In genomic region chr12:49323524-49324097, GRCh38 we compare ENCODE assay signal across 8 cellular contexts. TPM values are rescaled to one million over a fixed set of nuclear protein-coding genes. Genes with fewer than 3 reads are reported as not detected.
DNase-seq lines count a peak whose midpoint lies in the region; ATAC-seq, FAIRE-seq and TF ChIP-seq lines count a peak whose summit lies in the region.

No MANE protein-coding gene starts in this region.

- peaks cover 5% of the 10 kb centered on the region for H3K79me1 ChIP-seq in trophoblast cell (ENCODE audit: low read length)

- peaks cover 12% of the 10 kb centered on the region; the same call in 1 of the 2 replicates for H3K4me1 ChIP-seq in PC-3 (ENCODE audit: insufficient read depth, low read length)
- H3K4me1 ChIP-seq in esophagus muscularis mucosa, result peaks cover 12 to 19% (median 14%) of the 10 kb centered on the region in 4 donors
- H3K4me1 ChIP-seq in trophoblast cell (ENCODE audit: control insufficient read depth in 1 of 2, insufficient read depth in 2 of 2, low read length in 2 of 2), result peaks cover 11 to 13% of the 10 kb centered on the region in 2 experiments

- peaks cover 19% of the 10 kb centered on the region for H3K79me2 ChIP-seq in PC-3 (ENCODE audit: low read length)
- peaks cover 2% of the 10 kb centered on the region for H3K79me2 ChIP-seq in trophoblast cell (ENCODE audit: control insufficient read depth, insufficient read depth, low read length, poor library complexity)

- CTCF ChIA-PET in PC-3 (lab: Charles Lee), result interaction anchor here (0.6 to 1.7 kb wide), 8 partner anchors 8 to 295 kb away, joined by 3 to 23 read pairs (median 5); partner anchors contain the start of gene DNAJC22

- peak overlapping the region; percentile 67 for H3K14ac ChIP-seq in trophoblast cell (ENCODE audit: low read length)

- WGBS in esophagus muscularis mucosa, result 6% methylated on average over 19 of the region's 19 CpGs
- no CpG with 5 or more reads among the region's 19 CpGs for WGBS in trophoblast cell (ENCODE audit: extremely low coverage, insufficient coverage, insufficient read length)

- peak overlapping the region; percentile 64 for H4K12ac ChIP-seq in trophoblast cell (ENCODE audit: low read depth, low read length)

- ATAC-seq in PC-3, result no peak
- no peak for ATAC-seq in GM19467 (IDR thresholded peaks at IDR 0.05; ENCODE audit: unreplicated experiment)

- no peak overlapping the region for H3K23ac ChIP-seq in trophoblast cell (ENCODE audit: low read length)

- H2AFZ ChIP-seq in PC-3 (ENCODE audit: low read length) (peak overlapping the region; percentile 88), trophoblast cell (ENCODE audit: insufficient read depth, low read length, poor library complexity) (peak overlapping the region; percentile 94)

- intact Hi-C loops in PC-3 (cut with micrococcal nuclease), result no loop called here
- intact Hi-C loops in esophagus muscularis mucosa (cut with DNase I), result no loop called here

- H2BK120ac ChIP-seq in trophoblast cell (ENCODE audit: insufficient read depth, low read length, poor library complexity), result peak overlapping the region; percentile 15

- H3K27ac ChIP-seq in PC-3 (ENCODE audit: low read length) (no peak overlapping the region), esophagus muscularis mucosa (replicated peaks in 1 of 4) (no peak overlapping the region), trophoblast cell (ENCODE audit: low read depth, low read length) (no peak overlapping the region)

- POLR2A ChIA-PET in PC-3 (lab: Charles Lee; ENCODE audit: unreplicated experiment), result interaction anchor here (0.5 to 1.0 kb wide), 6 partner anchors 8 to 991 kb away, joined by 3 to 8 read pairs (median 4); partner anchors contain the start of gene SPATS2

- H2BK5ac ChIP-seq in trophoblast cell (ENCODE audit: low read depth, low read length, poor library complexity), result no peak overlapping the region

- TF ChIP-seq CTCF in D721Med (IDR thresholded peaks at IDR 0.05; ENCODE audit: insufficient read depth, missing control alignments), result no peak
- no peak for TF ChIP-seq CTCF in PC-3 (conservative IDR thresholded peaks at IDR 0.05; ENCODE audit: low read depth, low read length)
- no peak for TF ChIP-seq CTCF in esophagus muscularis mucosa (IDR thresholded peaks at IDR 0.05)

- peak overlapping the region; percentile 73 for H3K4ac ChIP-seq in trophoblast cell (ENCODE audit: low read depth, low read length)

- H3K18ac ChIP-seq in trophoblast cell (ENCODE audit: low read length), result peak overlapping the region; percentile 26

- no peaks in the 10 kb centered on the region for H4K20me1 ChIP-seq in PC-3 (ENCODE audit: low read length)

- peak overlapping the region; percentile 51 for H4K91ac ChIP-seq in trophoblast cell (ENCODE audit: low read depth, low read length)

- no peak for FAIRE-seq in D721Med (lab: Jason Lieb, UNC)
- no peak for FAIRE-seq in frontal cortex (lab: Jason Lieb, UNC)

- H3K4me3 ChIP-seq in PC-3 (ENCODE audit: low read length) (peak overlapping the region; percentile 87), esophagus muscularis mucosa (peak overlapping the region; percentile 59 to 77 (median 68)), trophoblast cell (ENCODE audit: low read depth, low read length) (peak overlapping the region; percentile 84)

- no peak for TF ChIP-seq EP300 in esophagus muscularis mucosa (IDR thresholded peaks at IDR 0.05)

- TF ChIP-seq POLR2A in esophagus muscularis mucosa (IDR thresholded peaks at IDR 0.05; ENCODE audit: low read depth), result no peak

- peak overlapping the region; percentile 72 for H4K8ac ChIP-seq in trophoblast cell (ENCODE audit: low read depth, low read length)

- no peaks in the 10 kb centered on the region for H3F3A ChIP-seq in PC-3 (ENCODE audit: low read length, unreplicated experiment)

- DNase-seq in D721Med (ENCODE audit: insufficient read length, low spot score), result peak; percentile 15
- no peak for DNase-seq in PC-3
- no peak for DNase-seq in esophagus muscularis mucosa (ENCODE audit: extremely low spot score)
- DNase-seq in trophoblast cell, result no peak
- no peak for DNase-seq in anterior cingulate cortex (lab: John Stamatoyannopoulos, UW)
- no peak for DNase-seq in frontal cortex (ENCODE audit: low spot score in 2 of 2)
- DNase-seq in NCI-H1105 (lab: John Stamatoyannopoulos, UW), result no peak

- H3K4me2 ChIP-seq in PC-3 (ENCODE audit: low read length) (peak overlapping the region; percentile 100), trophoblast cell (ENCODE audit: low read length) (peak overlapping the region; percentile 88)

- no peaks in the 10 kb centered on the region for H3K9me2 ChIP-seq in PC-3 (replicated peaks; ENCODE audit: low read length)

- no peaks in the 10 kb centered on the region for H3K27me3 ChIP-seq in PC-3 (ENCODE audit: low read length)
- no peaks in the 10 kb centered on the region for H3K27me3 ChIP-seq in esophagus muscularis mucosa
- no peaks in the 10 kb centered on the region for H3K27me3 ChIP-seq in trophoblast cell (ENCODE audit: insufficient read depth, low read length)

- H3K9me3 ChIP-seq in PC-3 (ENCODE audit: low read length) (no peaks in the 10 kb centered on the region), esophagus muscularis mucosa (no peaks in the 10 kb centered on the region), trophoblast cell (ENCODE audit: insufficient read depth, low read depth, low read length) (no peaks in the 10 kb centered on the region)

- no peak overlapping the region for H2AK5ac ChIP-seq in trophoblast cell (ENCODE audit: low read length)

- H3K9ac ChIP-seq in PC-3 (ENCODE audit: low read length) (peak overlapping the region; percentile 86), trophoblast cell (ENCODE audit: low read length) (peak overlapping the region; percentile 82)

- BruUV-seq in PC-3 (replicated peaks; lab: Mats Ljungman, UMichigan), result TSS peak; percentile 92

- peaks cover 22% of the 10 kb centered on the region for H3K36me3 ChIP-seq in PC-3 (ENCODE audit: low read depth, low read length)
- no peaks in the 10 kb centered on the region for H3K36me3 ChIP-seq in esophagus muscularis mucosa
- peaks cover 15 to 19% of the 10 kb centered on the region in 2 experiments for H3K36me3 ChIP-seq in trophoblast cell (ENCODE audit: control insufficient read depth in 1 of 2, insufficient read depth in 2 of 2, low read length in 2 of 2)

- H2BK12ac ChIP-seq in trophoblast cell (ENCODE audit: low read length), result no peak overlapping the region

RNA-seq across cellular contexts. Expression of gene TROAP, which starts 0.6 kb away (rescaled TPM):
- 99.2 and 103 TPM in 2 replicates for total RNA-seq in PC-3 (2014; rRNA removed)
- under 1 TPM in 2 of 4 donors, not detected in 2; 0.26 to 0.80 TPM for total RNA-seq in esophagus muscularis mucosa
- polyA plus RNA-seq in trophoblast cell (2013), result 36.9 and 42.9 TPM in 2 replicates
- total RNA-seq in frontal cortex, result 2.9 TPM

RNA-seq across cellular contexts. Expression of gene C1QL4, which starts 13.4 kb away (rescaled TPM):
- total RNA-seq in PC-3 (2014; rRNA removed) (5.3 and 6.9 TPM in 2 replicates), esophagus muscularis mucosa (not detected), frontal cortex (0.41 TPM)
- polyA plus RNA-seq in trophoblast cell (2013), result 0.04 TPM in 2 replicates

RNA-seq across cellular contexts. Expression of gene DNAJC22, which starts 23.1 kb away (rescaled TPM):
- total RNA-seq in PC-3 (2014; rRNA removed) (12.9 and 16.8 TPM in 2 replicates), esophagus muscularis mucosa (under 1 TPM in 3 of 4 donors, not detected in 1; 0.17 to 0.34 (median 0.26) TPM), frontal cortex (under 0.01 TPM)
- polyA plus RNA-seq in trophoblast cell (2013), result 1.1 and 1.3 TPM in 2 replicates

RNA-seq across cellular contexts. Expression of gene PRPH, which starts 28.7 kb away (rescaled TPM):
- total RNA-seq in PC-3 (2014; rRNA removed) (0.15 TPM in 1 of 2 replicates, not detected in the other), esophagus muscularis mucosa (10 to 100 TPM in 3 of 4 donors, 1 to 10 TPM in 1; 9.9 to 24.5 (median 10.4) TPM), frontal cortex (0.82 TPM)
- 0.03 and 0.08 TPM in 2 replicates for polyA plus RNA-seq in trophoblast cell (2013)

RNA-seq across cellular contexts. Expression of gene SPATS2, which starts 43.7 kb away (rescaled TPM):
- total RNA-seq in PC-3 (2014; rRNA removed) (27.0 and 29.0 TPM in 2 replicates), esophagus muscularis mucosa (10 to 100 TPM in 3 of 4 donors, 1 to 10 TPM in 1; 9.5 to 16.6 (median 11.5) TPM), frontal cortex (50.5 TPM)
- polyA plus RNA-seq in trophoblast cell (2013), result 32.4 and 34.0 TPM in 2 replicates

Comparison
In these comparisons a context has a peak if more than half of its experiments do, and no peak if none do; other contexts are left out.
1. RNA of gene TROAP, which starts 0.6 kb away (total RNA-seq): 99.2 to 103 TPM in PC-3; 2.9 TPM in frontal cortex (single experiment) and 0.26 to 0.80 TPM in esophagus muscularis mucosa; every median in the first group is over 10 times any median in the second.
2. RNA of gene DNAJC22, which starts 23.1 kb away (total RNA-seq): 12.9 to 16.8 TPM in PC-3; 0.17 to 0.34 TPM in esophagus muscularis mucosa and under 0.01 TPM in frontal cortex (single experiment); every median in the first group is over 10 times any median in the second.
3. Peak in every context shown above with its lines, with median percentiles within 50 percentile points of each other: H3K4me3 ChIP-seq.